In genomic region chr1:213327318-213327667, GRCh38 we compare ENCODE assay signal across 10 cellular contexts.
DNase-seq lines count a peak whose midpoint lies in the region; ATAC-seq, FAIRE-seq and TF ChIP-seq lines count a peak whose summit lies in the region.
"Had no signal": no experiment of that assay in that cellular context is flagged by ENCODE, and none has a peak within 500 bp of the region (broad histone marks: within the 10 kb centered on the region; RNA-seq: fewer than 3 reads in every experiment).

No MANE protein-coding gene starts in this region.

- peak overlapping the region; percentile 62 for H3K27ac Mint-ChIP-seq in mesothelial cell of epicardium
- H3K27ac Mint-ChIP-seq in activated T-cell treated with anti-CD3 and anti-CD28 coated beads, Interleukin-2, amount 50 U/mL, for 72 hours: no peak overlapping the region

- no peaks in the 10 kb centered on the region for H4K20me1 ChIP-seq in endothelial cell of umbilical vein (replicated peaks; ENCODE audit: control insufficient read depth, extremely low read depth, insufficient read depth, low read length)

- H3K36me3 ChIP-seq in BJ (ENCODE audit: control insufficient read depth, insufficient read depth, low read length): no peaks in the 10 kb centered on the region
- H3K36me3 ChIP-seq in endothelial cell of umbilical vein (ENCODE audit: control insufficient read depth in 2 of 2, extremely low read depth in 1 of 2, insufficient read depth in 2 of 2, low read length in 2 of 2): no peaks in the 10 kb centered on the region

- ATAC-seq in HG02840 (IDR thresholded peaks at IDR 0.05; ENCODE audit: low FRiP score, unreplicated experiment) (no peak), HG02852 (IDR thresholded peaks at IDR 0.05; ENCODE audit: unreplicated experiment) (no peak)
- no peak for ATAC-seq in activated T-cell treated with anti-CD3 and anti-CD28 coated beads, Interleukin-2, amount 50 U/mL, for 72 hours (replicated peaks in 1 of 2)

- no peaks in the 10 kb centered on the region for H3K9me1 ChIP-seq in endothelial cell of umbilical vein (replicated peaks; ENCODE audit: control insufficient read depth, extremely low read depth, insufficient read depth, low read length)

- no peaks in the 10 kb centered on the region for H3K79me2 ChIP-seq in endothelial cell of umbilical vein (ENCODE audit: control insufficient read depth, insufficient read depth, low read length)

- TF ChIP-seq POLR2A in endothelial cell of umbilical vein (IDR thresholded peaks at IDR 0.05; ENCODE audit: low read depth, low read length): no peak

- no peaks in the 10 kb centered on the region for H3K9me3 ChIP-seq in endothelial cell of umbilical vein (replicated peaks; ENCODE audit: control insufficient read depth, insufficient read depth, low read length)

- H3K27me3 ChIP-seq in BJ (ENCODE audit: control insufficient read depth, insufficient read depth, low read length) (no peaks in the 10 kb centered on the region), endothelial cell of umbilical vein (ENCODE audit: control insufficient read depth in 2 of 2, insufficient read depth in 2 of 2, low read length in 2 of 2) (no peaks in the 10 kb centered on the region)

- H3K36me3 Mint-ChIP-seq in mesothelial cell of epicardium: no peaks in the 10 kb centered on the region
- H3K36me3 Mint-ChIP-seq in activated T-cell treated with anti-CD3 and anti-CD28 coated beads, Interleukin-2, amount 50 U/mL, for 72 hours (ENCODE audit: insufficient read depth in 2 of 2): no peaks in the 10 kb centered on the region
- H3K36me3 Mint-ChIP-seq: IgD-negative memory B cell had no signal

- H3K4me1 ChIP-seq in endothelial cell of umbilical vein (ENCODE audit: control insufficient read depth, extremely low read depth, insufficient read depth, low read length): no peaks in the 10 kb centered on the region

- H3K9ac ChIP-seq in endothelial cell of umbilical vein (replicated peaks; ENCODE audit: extremely low read depth, insufficient read depth, low read length): no peak overlapping the region

- H3K4me2 ChIP-seq in endothelial cell of umbilical vein (ENCODE audit: insufficient read depth, low read length): no peak overlapping the region

- dilution Hi-C loops in endothelial cell of umbilical vein (cut with MboI; ENCODE audit: extremely low pct_ligation_motif_present, low sequenced_read_pairs): no loop called here

- TF ChIP-seq CTCF in BJ (IDR thresholded peaks at IDR 0.05; ENCODE audit: insufficient read depth, low read depth, low read length) (no peak), endothelial cell of umbilical vein (IDR thresholded peaks at IDR 0.05; ENCODE audit: extremely low read depth in 1 of 2, insufficient read depth in 1 of 2, low read depth in 1 of 2, low read length in 2 of 2) (no peak), mesothelial cell of epicardium (IDR thresholded peaks at IDR 0.05; ENCODE audit: unreplicated experiment) (no peak)

- BruUV-seq in endothelial cell of umbilical vein (replicated peaks; lab: Mats Ljungman, UMichigan): no TSS peak

- H3K4me1 Mint-ChIP-seq in mesothelial cell of epicardium: peaks cover 9% of the 10 kb centered on the region
- H3K4me1 Mint-ChIP-seq in activated T-cell treated with anti-CD3 and anti-CD28 coated beads, Interleukin-2, amount 50 U/mL, for 72 hours (ENCODE audit: low read depth): no peaks in the 10 kb centered on the region

- no peak overlapping the region for H3K27ac ChIP-seq in endothelial cell of umbilical vein (ENCODE audit: insufficient read depth, low read depth, low read length)

- FAIRE-seq in endothelial cell of umbilical vein (lab: Jason Lieb, UNC): no peak

- H3K4me3 ChIP-seq in BJ (ENCODE audit: low read depth, low read length) (no peak overlapping the region), endothelial cell of umbilical vein (replicated peaks in 1 of 3; ENCODE audit: insufficient read depth in 1 of 3, low read depth in 1 of 3, low read length in 3 of 3) (no peak overlapping the region)

- DNase-seq in BJ (ENCODE audit: low read depth): peak; percentile 53
- DNase-seq in NOMO-1 treated with dmso at 0.1 percent for 144 hours (lab: John Stamatoyannopoulos, UW; ENCODE audit: unreplicated experiment): peak; percentile 42
- DNase-seq in endothelial cell of umbilical vein (ENCODE audit: low read depth, low spot score): peak; percentile 7
- peak in 1 of 2 experiments; percentile 44 for DNase-seq in mesothelial cell of epicardium (ENCODE audit: low spot score in 2 of 2, unreplicated experiment in 2 of 2)
- no peak for DNase-seq in activated T-cell treated with anti-CD3 and anti-CD28 coated beads, Interleukin-2, amount 50 U/mL, for 72 hours
- DNase-seq in RPMI8226: no peak
- DNase-seq: activated naive CD4-positive, alpha-beta T cell had no signal

- H3K4me3 Mint-ChIP-seq in mesothelial cell of epicardium: no peak overlapping the region
- no peak overlapping the region for H3K4me3 Mint-ChIP-seq in activated T-cell treated with anti-CD3 and anti-CD28 coated beads, Interleukin-2, amount 50 U/mL, for 72 hours

- no peak overlapping the region for H2AFZ ChIP-seq in endothelial cell of umbilical vein (ENCODE audit: low read depth, low read length)

- intact Hi-C loops in endothelial cell of umbilical vein (cut with micrococcal nuclease): no loop called here

- CTCF ChIA-PET in BJ (lab: Yijun Ruan, JAX): interaction anchor here (0.9 kb wide), 1 partner anchor 246 kb away, joined by 3 read pairs; no protein-coding TSS in a partner anchor
- CTCF ChIA-PET in endothelial cell of umbilical vein (lab: Charles Lee): no interaction called here

- no peaks in the 10 kb centered on the region for H3K27me3 Mint-ChIP-seq in mesothelial cell of epicardium (ENCODE audit: low read depth)
- H3K27me3 Mint-ChIP-seq in activated T-cell treated with anti-CD3 and anti-CD28 coated beads, Interleukin-2, amount 50 U/mL, for 72 hours (ENCODE audit: low read depth): peaks cover 7% of the 10 kb centered on the region

- POLR2A ChIA-PET in BJ (lab: Charles Lee) (no interaction called here), endothelial cell of umbilical vein (lab: Charles Lee) (interaction anchor here (0.7 kb wide), 1 partner anchor 1011 kb away, joined by 5 read pairs; no protein-coding TSS in a partner anchor)

- no peaks in the 10 kb centered on the region for H3K9me3 Mint-ChIP-seq in mesothelial cell of epicardium
- H3K9me3 Mint-ChIP-seq in activated T-cell treated with anti-CD3 and anti-CD28 coated beads, Interleukin-2, amount 50 U/mL, for 72 hours: no peaks in the 10 kb centered on the region
- H3K9me3 Mint-ChIP-seq: IgD-negative memory B cell had no signal

TF ChIP-seq in endothelial cell of umbilical vein, 7 proteins besides CTCF, POLR2A, EP300 and RAD21:
- no peak for TF ChIP-seq MAX (IDR thresholded peaks at IDR 0.05; ENCODE audit: insufficient read depth, insufficient read length)
- TF ChIP-seq POLR2AphosphoS5 (IDR thresholded peaks at IDR 0.05; ENCODE audit: insufficient read depth, low read depth, low read length): no peak
- no peak for TF ChIP-seq EZH2 (IDR thresholded peaks at IDR 0.05; ENCODE audit: borderline replicate concordance, low read depth, low read length, severe bottlenecking)

Comparison
In these comparisons a context has a peak if more than half of its experiments do, and no peak if none do; other contexts are left out.
1. DNase-seq: peak in BJ (single experiment), NOMO-1 treated with dmso at 0.1 percent for 144 hours (single experiment) and endothelial cell of umbilical vein (single experiment); none in activated T-cell treated with anti-CD3 and anti-CD28 coated beads, Interleukin-2, amount 50 U/mL, for 72 hours (0 of 2) and RPMI8226 (single experiment).